Comparison of ENCODE assay signal across 29 cellular contexts in genomic region chr9:133579231-133579560, GRCh38. TPM values are rescaled to one million over a fixed set of nuclear protein-coding genes. Genes with fewer than 3 reads are reported as not detected.
"Had no signal": no experiment of that assay in that cellular context is flagged by ENCODE, and none has a peak within 500 bp of the region (broad histone marks: within the 10 kb centered on the region; RNA-seq: fewer than 3 reads in every experiment).

No MANE protein-coding gene starts in this region.

- H3K9me3 ChIP-seq: breast epithelium, SJSA1 had no signal

- H3K36me3 Mint-ChIP-seq: activated naive CD4-positive, alpha-beta T cell treated with anti-CD3 and anti-CD28 coated beads, Interleukin-2, amount 50 U/mL, for 24 hours had no signal

- H3K4me3 Mint-ChIP-seq: activated CD8-positive, alpha-beta T cell treated with anti-CD3 and anti-CD28 coated beads, Interleukin-2, amount 10 ng/mL, durations not matched to agents 7 days and 5 days; activated naive CD4-positive, alpha-beta T cell treated with anti-CD3 and anti-CD28 coated beads, Interleukin-2, amount 50 U/mL, for 24 hours had no signal

- FAIRE-seq: RCC 7860 had no signal

- DNase-seq: activated CD4-positive, alpha-beta T cell treated with anti-CD3 and anti-CD28 coated beads for 48 hours; activated CD4-positive, alpha-beta T cell treated with anti-CD3 and anti-CD28 coated beads, Interleukin-2, amount 50 U/mL, for 4 hours; activated CD4-positive, CD25-positive, alpha-beta regulatory T cell treated with anti-CD3 and anti-CD28 coated beads, Interleukin-2, amount 50 U/mL, for 72 hours; activated CD8-positive, alpha-beta memory T cell treated with anti-CD3 and anti-CD28 coated beads, Interleukin-2, amount 50 U/mL, for 48 hours; activated CD8-positive, alpha-beta T cell treated with anti-CD3 and anti-CD28 coated beads, Interleukin-2, amount 10 ng/mL, durations not matched to agents 7 days and 5 days; activated T-cell treated with anti-CD3 and anti-CD28 coated beads, Interleukin-2, amount 50 U/mL, for 1 hour; aorta; caudate nucleus; NCI-H1092 treated with DMSO at 0.1 percent for 48 hours; NCI-H1417 treated with DMSO at 0.1 percent for 48 hours; NCI-H1694; NCI-H2029; NCI-H2107; NCI-H2171 treated with DMSO at 0.1 percent for 48 hours; NCI-H345; NCI-H510A; NCI-H526 treated with DMSO at 0.1 percent for 48 hours; NK-92 treated with Interleukin-12 subunit alpha and Interleukin-12 subunit beta, amount 100 ng/mL, for 24 hours; PC-3; SHP77; SW 1271 had no signal

- H3K27ac ChIP-seq: breast epithelium, SJSA1 had no signal

- H3K4me3 ChIP-seq: breast epithelium, SJSA1 had no signal

- ATAC-seq: activated CD8-positive, alpha-beta T cell treated with anti-CD3 and anti-CD28 coated beads, Interleukin-2, amount 10 ng/mL, durations not matched to agents 7 days and 5 days; PC-3; SK-N-SH treated with all-trans-retinoic acid at 6 μM for 48 hours had no signal

- H3K27ac Mint-ChIP-seq: activated CD8-positive, alpha-beta T cell treated with anti-CD3 and anti-CD28 coated beads, Interleukin-2, amount 10 ng/mL, durations not matched to agents 7 days and 5 days; activated naive CD4-positive, alpha-beta T cell treated with anti-CD3 and anti-CD28 coated beads, Interleukin-2, amount 50 U/mL, for 24 hours had no signal

- H3K4me1 ChIP-seq: SJSA1 had no signal

- H3K36me3 ChIP-seq: breast epithelium, SJSA1 had no signal

- H3K9me3 Mint-ChIP-seq: activated naive CD4-positive, alpha-beta T cell treated with anti-CD3 and anti-CD28 coated beads, Interleukin-2, amount 50 U/mL, for 24 hours had no signal

RNA-seq across cellular contexts. Expression of gene FAM163B, which starts 30.0 kb away (rescaled TPM):
- total RNA-seq: activated CD8-positive, alpha-beta T cell treated with anti-CD3 and anti-CD28 coated beads, Interleukin-2, amount 10 ng/mL, durations not matched to agents 7 days and 5 days; aorta; breast epithelium; MCF 10A; PC-3; SJSA1; T-helper 1 cell treated with Interleukin-12 subunit alpha and Interleukin-12 subunit beta and Interleukin-4 antibody, amounts not matched to agents 30 ng/mL and 1 ng/mL, for 36 hours had no signal
- polyA plus RNA-seq: aorta had no signal

RNA-seq across cellular contexts. Expression of gene ADAMTSL2, which starts 44.7 kb away (rescaled TPM):
- total RNA-seq: activated CD8-positive, alpha-beta T cell treated with anti-CD3 and anti-CD28 coated beads, Interleukin-2, amount 10 ng/mL, durations not matched to agents 7 days and 5 days; MCF 10A; PC-3; SJSA1; T-helper 1 cell treated with Interleukin-12 subunit alpha and Interleukin-12 subunit beta and Interleukin-4 antibody, amounts not matched to agents 30 ng/mL and 1 ng/mL, for 36 hours had no signal

RNA-seq across cellular contexts. Expression of gene MYMK, which starts 54.4 kb away (rescaled TPM):
- total RNA-seq: activated CD8-positive, alpha-beta T cell treated with anti-CD3 and anti-CD28 coated beads, Interleukin-2, amount 10 ng/mL, durations not matched to agents 7 days and 5 days; aorta; breast epithelium; cerebellum; MCF 10A; PC-3; SJSA1; T-helper 1 cell treated with Interleukin-12 subunit alpha and Interleukin-12 subunit beta and Interleukin-4 antibody, amounts not matched to agents 30 ng/mL and 1 ng/mL, for 36 hours had no signal
- polyA plus RNA-seq: aorta had no signal

RNA-seq across cellular contexts. Expression of gene DBH, which starts 57.0 kb away (rescaled TPM):
- total RNA-seq: activated CD8-positive, alpha-beta T cell treated with anti-CD3 and anti-CD28 coated beads, Interleukin-2, amount 10 ng/mL, durations not matched to agents 7 days and 5 days; aorta; breast epithelium; MCF 10A; PC-3; SJSA1 had no signal
- polyA plus RNA-seq: aorta had no signal
